Comparison of ENCODE assay signal across 24 cellular contexts in genomic region chr1:19059773-19060172, GRCh38.
DNase-seq lines count a peak whose midpoint lies in the region; ATAC-seq, FAIRE-seq and TF ChIP-seq lines count a peak whose summit lies in the region.
"Had no signal": no experiment of that assay in that cellular context is flagged by ENCODE, and none has a peak within 500 bp of the region (broad histone marks: within the 10 kb centered on the region; RNA-seq: fewer than 3 reads in every experiment).

No MANE protein-coding gene starts in this region.

- BruUV-seq in HepG2 (replicated peaks; lab: Mats Ljungman, UMichigan) = no TSS peak

- no peak overlapping the region for H3K4me3 ChIP-seq in HepG2 (replicated peaks in 1 of 3; ENCODE audit: insufficient read depth in 1 of 3, low read depth in 2 of 3, low read length in 3 of 3)
- no peak overlapping the region for H3K4me3 ChIP-seq in right lobe of liver
- no peak overlapping the region for H3K4me3 ChIP-seq in osteoblast (ENCODE audit: insufficient read depth, low read length)
- H3K4me3 ChIP-seq: A549; BLaER1 treated with 17β-estradiol and CSF1 and Interleukin-3, amounts not matched to agents 10 nM and 100 nM; GM12878 had no signal

- TF ChIP-seq POLR2A in HepG2 (IDR thresholded peaks at IDR 0.05; ENCODE audit: insufficient read depth in 1 of 2, low read depth in 2 of 2, low read length in 2 of 2) (no peak), right lobe of liver (IDR thresholded peaks at IDR 0.05) (no peak)

- CTCF ChIA-PET in HepG2 (lab: Yijun Ruan, JAX; ENCODE audit: low intra/inter-chr PET ratio, low total read pairs) = no interaction called here

- no peaks in the 10 kb centered on the region for H3K79me2 ChIP-seq in HepG2 (ENCODE audit: insufficient read depth, low read length)
- no peaks in the 10 kb centered on the region for H3K79me2 ChIP-seq in osteoblast (ENCODE audit: insufficient read depth, low read length)

- H3K9me3 ChIP-seq in HepG2 (ENCODE audit: low read length) = no peaks in the 10 kb centered on the region
- H3K9me3 ChIP-seq in right lobe of liver = no peaks in the 10 kb centered on the region
- H3K9me3 ChIP-seq in osteoblast (ENCODE audit: low read depth, low read length) = no peaks in the 10 kb centered on the region
- H3K9me3 ChIP-seq: A549, Caco-2 had no signal

- H3K4me2 ChIP-seq in HepG2 (ENCODE audit: low read depth, low read length) (no peak overlapping the region), osteoblast (ENCODE audit: insufficient read depth, low read length) (no peak overlapping the region)
- H3K4me2 ChIP-seq: A549 had no signal

- peak overlapping the region; percentile 65 for H3K27ac Mint-ChIP-seq in activated T-cell treated with anti-CD3 and anti-CD28 coated beads, Interleukin-2, amount 50 U/mL, for 72 hours
- no peak overlapping the region for H3K27ac Mint-ChIP-seq in activated T-cell treated with anti-CD3 and anti-CD28 coated beads, Interleukin-2, amount 50 U/mL, for 24 hours
- H3K27ac Mint-ChIP-seq: B cell; CD4-positive, alpha-beta T cell; CD8-positive, alpha-beta T cell had no signal

- no peak for ATAC-seq in activated T-cell treated with anti-CD3 and anti-CD28 coated beads, Interleukin-2, amount 50 U/mL, for 72 hours (replicated peaks in 1 of 2)
- ATAC-seq in HepG2 = no peak
- ATAC-seq in right lobe of liver = no peak
- ATAC-seq: A549; CD8-positive, alpha-beta T cell; GM12878 had no signal

- H3K4me3 Mint-ChIP-seq in activated T-cell treated with anti-CD3 and anti-CD28 coated beads, Interleukin-2, amount 50 U/mL, for 72 hours = no peak overlapping the region
- no peak overlapping the region for H3K4me3 Mint-ChIP-seq in activated T-cell treated with anti-CD3 and anti-CD28 coated beads, Interleukin-2, amount 50 U/mL, for 24 hours
- H3K4me3 Mint-ChIP-seq: B cell; CD4-positive, alpha-beta T cell; CD8-positive, alpha-beta T cell had no signal

- no peak for FAIRE-seq in HepG2 (lab: Jason Lieb, UNC)
- FAIRE-seq: A549, D721Med, G401.6, GM12878, GM12892, GM18507 had no signal

- in situ Hi-C loops in HepG2 (cut with HindIII; ENCODE audit: extremely low pct_ligation_motif_present, low pct_unique_long_range_greater_than_20kb) (no loop called here), GM13976 (cut with MboI; ENCODE audit: low sequenced_read_pairs, unreplicated experiment) (no loop called here)

- POLR2A ChIA-PET in HepG2 (lab: Yijun Ruan, JAX) = interaction anchor here (1.2 kb wide), 1 partner anchor 108 kb away, joined by 3 read pairs; no protein-coding TSS in a partner anchor

- H3K9me3 Mint-ChIP-seq in activated T-cell treated with anti-CD3 and anti-CD28 coated beads, Interleukin-2, amount 50 U/mL, for 72 hours = peaks cover 4 to 5% of the 10 kb centered on the region in 2 donors
- peaks cover 3% of the 10 kb centered on the region for H3K9me3 Mint-ChIP-seq in activated T-cell treated with anti-CD3 and anti-CD28 coated beads, Interleukin-2, amount 50 U/mL, for 24 hours

- H3K27ac ChIP-seq in HepG2 (ENCODE audit: extremely low read length, insufficient read depth, low read length) (no peak overlapping the region), right lobe of liver (no peak overlapping the region), osteoblast (ENCODE audit: low read depth, low read length) (no peak overlapping the region), caudate nucleus (ENCODE audit: low read depth, low read length) (no peak overlapping the region)
- H3K27ac ChIP-seq: 22Rv1; BLaER1 treated with 17β-estradiol and CSF1 and Interleukin-3, amounts not matched to agents 10 nM and 100 nM; C4-2B had no signal

- peaks cover 4% of the 10 kb centered on the region in 2 donors for H3K36me3 Mint-ChIP-seq in activated T-cell treated with anti-CD3 and anti-CD28 coated beads, Interleukin-2, amount 50 U/mL, for 72 hours (ENCODE audit: insufficient read depth in 2 of 2)
- H3K36me3 Mint-ChIP-seq in activated T-cell treated with anti-CD3 and anti-CD28 coated beads, Interleukin-2, amount 50 U/mL, for 24 hours (ENCODE audit: low read depth) = no peaks in the 10 kb centered on the region
- H3K36me3 Mint-ChIP-seq: CD8-positive, alpha-beta T cell had no signal

- H3K27me3 Mint-ChIP-seq in activated T-cell treated with anti-CD3 and anti-CD28 coated beads, Interleukin-2, amount 50 U/mL, for 72 hours (ENCODE audit: low read depth) = peaks cover 31% of the 10 kb centered on the region
- H3K27me3 Mint-ChIP-seq in activated T-cell treated with anti-CD3 and anti-CD28 coated beads, Interleukin-2, amount 50 U/mL, for 24 hours = peaks cover 28% of the 10 kb centered on the region

- TF ChIP-seq CTCF in HepG2 (CRISPR knock-in tag; IDR thresholded peaks at IDR 0.05) = no peak
- no peak for TF ChIP-seq CTCF in right lobe of liver (IDR thresholded peaks at IDR 0.05)
- TF ChIP-seq CTCF in GM13976 (IDR thresholded peaks at IDR 0.05; ENCODE audit: borderline replicate concordance, control extremely low read depth, extremely low read depth, insufficient read depth, missing control alignments) = no peak
- no peak for TF ChIP-seq CTCF in osteoblast (IDR thresholded peaks at IDR 0.05; ENCODE audit: extremely low read depth, low read depth, low read length)

- H3K4me1 ChIP-seq in HepG2 (ENCODE audit: insufficient read depth, low read length) = peaks cover 55% of the 10 kb centered on the region
- peaks cover 0 to 8% (median 2%) of the 10 kb centered on the region in 4 donors for H3K4me1 ChIP-seq in right lobe of liver
- H3K4me1 ChIP-seq in osteoblast (ENCODE audit: insufficient read depth, low read length) = no peaks in the 10 kb centered on the region
- H3K4me1 ChIP-seq: A549 had no signal

- H4K20me1 ChIP-seq in HepG2 (ENCODE audit: insufficient read depth, low read length) (no peaks in the 10 kb centered on the region), osteoblast (ENCODE audit: insufficient read depth, low read length) (no peaks in the 10 kb centered on the region)
- H4K20me1 ChIP-seq: BLaER1 treated with 17β-estradiol and CSF1 and Interleukin-3, amounts not matched to agents 10 nM and 100 nM had no signal

- H3K9ac ChIP-seq in HepG2 (ENCODE audit: insufficient read depth, low read depth, low read length) = no peak overlapping the region
- H3K9ac ChIP-seq: BLaER1 treated with 17β-estradiol and CSF1 and Interleukin-3, amounts not matched to agents 10 nM and 100 nM had no signal

- H3K36me3 ChIP-seq in HepG2 (replicated peaks in 1 of 2; ENCODE audit: control insufficient read depth in 1 of 2, insufficient read depth in 2 of 2, low read length in 2 of 2) (no peaks in the 10 kb centered on the region), right lobe of liver (no peaks in the 10 kb centered on the region), osteoblast (ENCODE audit: insufficient read depth, low read length) (no peaks in the 10 kb centered on the region)
- H3K36me3 ChIP-seq: BLaER1 treated with 17β-estradiol and CSF1 and Interleukin-3, amounts not matched to agents 10 nM and 100 nM had no signal

- TF ChIP-seq RAD21 in HepG2 (CRISPR knock-in tag; IDR thresholded peaks at IDR 0.05) = no peak

- WGBS in HepG2 (ENCODE audit: low lambda C conversion rate) = 0% methylated on average over 3 of the region's 4 CpGs
- WGBS in right lobe of liver (ENCODE audit: insufficient coverage, low coverage, low lambda C conversion rate, missing lambda C conversion rate) = no CpG with 5 or more reads among the region's 4 CpGs

- peaks cover 7% of the 10 kb centered on the region for H3K4me1 Mint-ChIP-seq in activated T-cell treated with anti-CD3 and anti-CD28 coated beads, Interleukin-2, amount 50 U/mL, for 72 hours (ENCODE audit: low read depth)
- peaks cover 13% of the 10 kb centered on the region for H3K4me1 Mint-ChIP-seq in activated T-cell treated with anti-CD3 and anti-CD28 coated beads, Interleukin-2, amount 50 U/mL, for 24 hours (ENCODE audit: low read depth)
- H3K4me1 Mint-ChIP-seq: B cell had no signal

- DNase-seq in activated T-cell treated with anti-CD3 and anti-CD28 coated beads, Interleukin-2, amount 50 U/mL, for 72 hours = no peak
- DNase-seq in activated T-cell treated with anti-CD3 and anti-CD28 coated beads, Interleukin-2, amount 50 U/mL, for 24 hours = no peak
- DNase-seq in HepG2 (ENCODE audit: low spot score) (no peak), right lobe of liver (no peak), GM13976 (ENCODE audit: low spot score) (peak; percentile 32), osteoblast (ENCODE audit: insufficient read length, low spot score, missing footprints) (peak; percentile 80), caudate nucleus (lab: John Stamatoyannopoulos, UW) (no peak), GDM1 (lab: John Stamatoyannopoulos, UW) (no peak)
- DNase-seq: AML-193; Caco-2; Calu3; CD4-positive, alpha-beta T cell; CD8-positive, alpha-beta T cell; DMS79 treated with DMSO at 0.1 percent for 48 hours had no signal

- intact Hi-C loops in HepG2 (cut with micrococcal nuclease; ENCODE audit: unreplicated experiment) = no loop called here
- intact Hi-C loops in right lobe of liver (cut with DNase I) = no loop called here

- H2AFZ ChIP-seq in HepG2 (ENCODE audit: low read length) (no peak overlapping the region), osteoblast (ENCODE audit: low read length) (no peak overlapping the region)

- TF ChIP-seq EP300 in HepG2 (IDR thresholded peaks at IDR 0.05; ENCODE audit: low read depth in 2 of 2, low read length in 2 of 2) (no peak), HepG2 (CRISPR knock-in tag; IDR thresholded peaks at IDR 0.05; ENCODE audit: borderline replicate concordance) (no peak)

- H3K27me3 ChIP-seq in HepG2 (ENCODE audit: control insufficient read depth in 1 of 2, insufficient read depth in 2 of 2, low read length in 2 of 2) (peaks cover 0 to 3% of the 10 kb centered on the region in 2 experiments; a peak in 1 of 5 replicates), right lobe of liver (no peaks in the 10 kb centered on the region), osteoblast (ENCODE audit: insufficient read depth, low read length) (peaks cover 27% of the 10 kb centered on the region)

TF ChIP-seq in HepG2, 621 proteins besides CTCF, POLR2A, EP300 and RAD21:
- TF ChIP-seq KDM5A (IDR thresholded peaks at IDR 0.05; ENCODE audit: borderline replicate concordance, low read length) = no peak
- no peak for TF ChIP-seq KAT7 (CRISPR knock-in tag; IDR thresholded peaks at IDR 0.05; ENCODE audit: borderline replicate concordance)
- peak; percentile 70; the same call in 1 of the 2 replicates for TF ChIP-seq ZNF317 (CRISPR knock-in tag; IDR thresholded peaks at IDR 0.05)
- no peak for TF ChIP-seq ETV5 (CRISPR knock-in tag; IDR thresholded peaks at IDR 0.05; ENCODE audit: borderline replicate concordance)
- TF ChIP-seq ZNF607 (CRISPR knock-in tag; IDR thresholded peaks at IDR 0.05; ENCODE audit: borderline replicate concordance) = no peak

Comparison
In these comparisons a context has a peak if more than half of its experiments do, and no peak if none do; other contexts are left out.
1. DNase-seq: peak in GM13976 (single experiment) and osteoblast (single experiment); none in activated T-cell treated with anti-CD3 and anti-CD28 coated beads, Interleukin-2, amount 50 U/mL, for 72 hours (0 of 2), activated T-cell treated with anti-CD3 and anti-CD28 coated beads, Interleukin-2, amount 50 U/mL, for 24 hours (single experiment), HepG2 (single experiment), right lobe of liver (0 of 3), caudate nucleus (0 of 61) and GDM1 (single experiment).